ENCODE assay signal across 22 cellular contexts in genomic region chr17:54063639-54064038, GRCh38.
DNase-seq lines count a peak whose midpoint lies in the region; ATAC-seq and TF ChIP-seq lines count a peak whose summit lies in the region.
"Had no signal": no experiment of that assay in that cellular context is flagged by ENCODE, and none has a peak within 500 bp of the region (broad histone marks: within the 10 kb centered on the region; RNA-seq: fewer than 3 reads in every experiment).

No MANE protein-coding gene starts in this region.

- intact Hi-C loops in mammary epithelial cell (cut with micrococcal nuclease) = no loop called here

- no peak overlapping the region for H2BK12ac ChIP-seq in trophoblast cell (ENCODE audit: low read length)

- dilution Hi-C loops in mammary epithelial cell (cut with HindIII; ENCODE audit: low sequenced_read_pairs) = no loop called here

- H3K79me1 ChIP-seq in trophoblast cell (ENCODE audit: low read length) = no peaks in the 10 kb centered on the region

- no peaks in the 10 kb centered on the region for H3K9me3 ChIP-seq in mammary epithelial cell (replicated peaks; ENCODE audit: insufficient read depth, low read length)
- H3K9me3 ChIP-seq in trophoblast cell (ENCODE audit: insufficient read depth, low read depth, low read length) = no peaks in the 10 kb centered on the region
- H3K9me3 ChIP-seq: BE2C had no signal

- no peaks in the 10 kb centered on the region for H3K4me1 Mint-ChIP-seq in activated CD8-positive, alpha-beta T cell treated with anti-CD3 and anti-CD28 coated beads, Interleukin-2, amount 10 ng/mL, durations not matched to agents 7 days and 5 days (ENCODE audit: low read depth)
- H3K4me1 Mint-ChIP-seq: CD14-positive monocyte had no signal

- no peak overlapping the region for H2AK5ac ChIP-seq in trophoblast cell (ENCODE audit: low read length)

- H4K20me1 ChIP-seq in mammary epithelial cell (ENCODE audit: insufficient read depth, low read length) = no peaks in the 10 kb centered on the region
- H4K20me1 ChIP-seq: BLaER1 treated with 17β-estradiol and CSF1 and Interleukin-3, amounts not matched to agents 10 nM and 100 nM had no signal

- no peak for ATAC-seq in HG02642 (IDR thresholded peaks at IDR 0.05; ENCODE audit: poor library complexity, unreplicated experiment)
- no peak for ATAC-seq in activated CD8-positive, alpha-beta T cell treated with anti-CD3 and anti-CD28 coated beads, Interleukin-2, amount 10 ng/mL, durations not matched to agents 7 days and 5 days
- ATAC-seq: A549 had no signal

- TF ChIP-seq CTCF in RWPE1 (conservative IDR thresholded peaks at IDR 0.05; ENCODE audit: low read depth) (no peak), mammary epithelial cell (conservative IDR thresholded peaks at IDR 0.05 in 1 of 2, IDR thresholded peaks at IDR 0.05 in 1 of 2; ENCODE audit: extremely low read depth in 1 of 2, insufficient read depth in 1 of 2, low read depth in 1 of 2, low read length in 2 of 2) (no peak)

- POLR2A ChIA-PET in RWPE1 (lab: Yijun Ruan, JAX; ENCODE audit: low non-redundant PET) = no interaction called here
- POLR2A ChIA-PET in activated CD8-positive, alpha-beta T cell treated with anti-CD3 and anti-CD28 coated beads, Interleukin-2, amount 10 ng/mL, durations not matched to agents 7 days and 5 days (lab: Charles Lee) = no interaction called here

- H3K4me3 ChIP-seq in mammary epithelial cell (replicated peaks in 1 of 3; ENCODE audit: insufficient read depth in 1 of 3, low read depth in 2 of 3, low read length in 3 of 3) (no peak overlapping the region), trophoblast cell (ENCODE audit: low read depth, low read length) (no peak overlapping the region)
- H3K4me3 ChIP-seq: A549; BLaER1 treated with 17β-estradiol and CSF1 and Interleukin-3, amounts not matched to agents 10 nM and 100 nM had no signal

- H4K8ac ChIP-seq in trophoblast cell (ENCODE audit: low read depth, low read length) = no peak overlapping the region

- H3K36me3 ChIP-seq in mammary epithelial cell (ENCODE audit: insufficient read depth, low read length) (no peaks in the 10 kb centered on the region), trophoblast cell (ENCODE audit: control insufficient read depth in 1 of 2, insufficient read depth in 2 of 2, low read length in 2 of 2) (no peaks in the 10 kb centered on the region)
- H3K36me3 ChIP-seq: BE2C; BLaER1 treated with 17β-estradiol and CSF1 and Interleukin-3, amounts not matched to agents 10 nM and 100 nM had no signal

- H3K9ac ChIP-seq in mammary epithelial cell (ENCODE audit: insufficient read depth, low read length) (no peak overlapping the region), trophoblast cell (ENCODE audit: low read length) (no peak overlapping the region)
- H3K9ac ChIP-seq: BLaER1 treated with 17β-estradiol and CSF1 and Interleukin-3, amounts not matched to agents 10 nM and 100 nM had no signal

- H3K23ac ChIP-seq in trophoblast cell (ENCODE audit: low read length) = no peak overlapping the region

- H3K27me3 ChIP-seq in mammary epithelial cell (ENCODE audit: insufficient read depth, low read length) = no peaks in the 10 kb centered on the region
- no peaks in the 10 kb centered on the region for H3K27me3 ChIP-seq in trophoblast cell (ENCODE audit: insufficient read depth, low read length)
- H3K27me3 ChIP-seq: BLaER1 treated with 17β-estradiol and CSF1 and Interleukin-3, amounts not matched to agents 10 nM and 100 nM had no signal

- no peak overlapping the region for H3K18ac ChIP-seq in trophoblast cell (ENCODE audit: low read length)

- no TSS peak for BruUV-seq in mammary epithelial cell (replicated peaks; lab: Mats Ljungman, UMichigan)

- H3K27ac ChIP-seq in RWPE1 = no peak overlapping the region
- peak overlapping the region; percentile 16 for H3K27ac ChIP-seq in mammary epithelial cell (ENCODE audit: insufficient read depth, low read depth, low read length)
- H3K27ac ChIP-seq in epithelial cell of prostate = peak overlapping the region; percentile 39
- peak overlapping the region; percentile 34 for H3K27ac ChIP-seq in trophoblast cell (ENCODE audit: low read depth, low read length)
- H3K27ac ChIP-seq: A549; BLaER1 treated with 17β-estradiol and CSF1 and Interleukin-3, amounts not matched to agents 10 nM and 100 nM had no signal

- no peak overlapping the region for H3K27ac Mint-ChIP-seq in activated CD8-positive, alpha-beta T cell treated with anti-CD3 and anti-CD28 coated beads, Interleukin-2, amount 10 ng/mL, durations not matched to agents 7 days and 5 days
- H3K27ac Mint-ChIP-seq: CD14-positive monocyte; CD4-positive, alpha-beta T cell had no signal

- H3K27me3 Mint-ChIP-seq in activated CD8-positive, alpha-beta T cell treated with anti-CD3 and anti-CD28 coated beads, Interleukin-2, amount 10 ng/mL, durations not matched to agents 7 days and 5 days (ENCODE audit: low read depth) = no peaks in the 10 kb centered on the region
- H3K27me3 Mint-ChIP-seq: CD4-positive, alpha-beta T cell had no signal

- no peak overlapping the region for H4K12ac ChIP-seq in trophoblast cell (ENCODE audit: low read depth, low read length)

- no peak overlapping the region for H2BK120ac ChIP-seq in trophoblast cell (ENCODE audit: insufficient read depth, low read length, poor library complexity)

- H3K36me3 Mint-ChIP-seq in activated CD8-positive, alpha-beta T cell treated with anti-CD3 and anti-CD28 coated beads, Interleukin-2, amount 10 ng/mL, durations not matched to agents 7 days and 5 days (ENCODE audit: low read depth) = no peaks in the 10 kb centered on the region
- H3K36me3 Mint-ChIP-seq: CD14-positive monocyte had no signal

- H3K79me2 ChIP-seq in mammary epithelial cell (ENCODE audit: insufficient read depth, low read length) = no peaks in the 10 kb centered on the region
- no peaks in the 10 kb centered on the region for H3K79me2 ChIP-seq in trophoblast cell (ENCODE audit: control insufficient read depth, insufficient read depth, low read length, poor library complexity)

- no peak overlapping the region for H3K14ac ChIP-seq in trophoblast cell (ENCODE audit: low read length)

- in situ Hi-C loops in mammary epithelial cell (cut with MboI; ENCODE audit: low sequenced_read_pairs in 2 of 2) = no loop called here

- no peak overlapping the region for H3K4me3 Mint-ChIP-seq in activated CD8-positive, alpha-beta T cell treated with anti-CD3 and anti-CD28 coated beads, Interleukin-2, amount 10 ng/mL, durations not matched to agents 7 days and 5 days
- H3K4me3 Mint-ChIP-seq: CD14-positive monocyte; CD4-positive, alpha-beta T cell had no signal

- peak; percentile 19 for DNase-seq in RWPE1 (ENCODE audit: low spot score)
- peak; percentile 88 for DNase-seq in mammary epithelial cell
- peak; percentile 41 for DNase-seq in epithelial cell of prostate (ENCODE audit: low read depth, low spot score)
- peak in 1 of 2 donors; percentile 15 for DNase-seq in trophoblast cell
- DNase-seq in T1000 (lab: John Stamatoyannopoulos, UW) = no peak
- DNase-seq in activated CD8-positive, alpha-beta T cell treated with anti-CD3 and anti-CD28 coated beads, Interleukin-2, amount 10 ng/mL, durations not matched to agents 7 days and 5 days = no peak
- DNase-seq: 8988T; ACHN; AML-193; BE2C; Calu3; CD4-positive, alpha-beta T cell; COR-L47; DMS53; DMS79 treated with DMSO at 0.1 percent for 48 hours; GF-D8; GOT3; HCEC 1CT had no signal

- H3K4ac ChIP-seq in trophoblast cell (ENCODE audit: low read depth, low read length) = no peak overlapping the region

- H3K4me1 ChIP-seq in mammary epithelial cell (ENCODE audit: insufficient read depth, low read length) = peaks cover 17% of the 10 kb centered on the region
- no peaks in the 10 kb centered on the region for H3K4me1 ChIP-seq in trophoblast cell (ENCODE audit: control insufficient read depth in 1 of 2, insufficient read depth in 2 of 2, low read length in 2 of 2)
- H3K4me1 ChIP-seq: A549; BE2C; BLaER1 treated with 17β-estradiol and CSF1 and Interleukin-3, amounts not matched to agents 10 nM and 100 nM had no signal

- H3K9me3 Mint-ChIP-seq in activated CD8-positive, alpha-beta T cell treated with anti-CD3 and anti-CD28 coated beads, Interleukin-2, amount 10 ng/mL, durations not matched to agents 7 days and 5 days (ENCODE audit: insufficient read depth) = peaks cover 5% of the 10 kb centered on the region

- H4K91ac ChIP-seq in trophoblast cell (ENCODE audit: low read depth, low read length) = peak overlapping the region; percentile 14

- CTCF ChIA-PET in RWPE1 (lab: Yijun Ruan, JAX) (interaction anchor here (0.6 kb wide), 1 partner anchor 11 kb away, joined by 3 read pairs; no protein-coding TSS in a partner anchor), mammary epithelial cell (lab: Charles Lee; ENCODE audit: low non-redundant PET) (no interaction called here)
- CTCF ChIA-PET in activated CD8-positive, alpha-beta T cell treated with anti-CD3 and anti-CD28 coated beads, Interleukin-2, amount 10 ng/mL, durations not matched to agents 7 days and 5 days (lab: Charles Lee) = no interaction called here

- H3K4me2 ChIP-seq in mammary epithelial cell (ENCODE audit: insufficient read depth, low read depth, low read length) (peak overlapping the region; percentile 60), trophoblast cell (ENCODE audit: low read length) (no peak overlapping the region)
- H3K4me2 ChIP-seq: A549; BLaER1 treated with 17β-estradiol and CSF1 and Interleukin-3, amounts not matched to agents 10 nM and 100 nM had no signal

- H2BK5ac ChIP-seq in trophoblast cell (ENCODE audit: low read depth, low read length, poor library complexity) = peak overlapping the region; percentile 63

- WGBS in mammary epithelial cell (ENCODE audit: low coverage, missing lambda C conversion rate) = 0% methylated on average over 1 of the region's 1 CpG
- WGBS in trophoblast cell (ENCODE audit: extremely low coverage, insufficient coverage, insufficient read length) = no CpG with 5 or more reads among the region's 1 CpG

- peak overlapping the region; percentile 73 for H2AFZ ChIP-seq in mammary epithelial cell (ENCODE audit: low read depth, low read length)
- H2AFZ ChIP-seq in trophoblast cell (ENCODE audit: insufficient read depth, low read length, poor library complexity) = no peak overlapping the region

Comparison
In these comparisons a context has a peak if more than half of its experiments do, and no peak if none do; other contexts are left out.
1. DNase-seq: peak in RWPE1 (single experiment), mammary epithelial cell (single experiment) and epithelial cell of prostate (single experiment); none in T1000 (single experiment) and activated CD8-positive, alpha-beta T cell treated with anti-CD3 and anti-CD28 coated beads, Interleukin-2, amount 10 ng/mL, durations not matched to agents 7 days and 5 days (single experiment).